ENCODE assay signal across 8 cellular contexts in genomic region chr16:31700530-31701388, GRCh38.
A peak's percentile ranks its signal among the peaks of the same experiment; 100 is the strongest.
DNase-seq lines count a peak whose midpoint lies in the region; ATAC-seq, FAIRE-seq and TF ChIP-seq lines count a peak whose summit lies in the region.

No MANE protein-coding gene starts in this region.

- no peaks in the 10 kb centered on the region for H3K9me3 ChIP-seq in CD4-positive, alpha-beta memory T cell (ENCODE audit: control insufficient read depth in 1 of 2, low read length in 2 of 2)
- H3K9me3 ChIP-seq in ascending aorta (no peaks in the 10 kb centered on the region), iPS-18c (ENCODE audit: control insufficient read depth, insufficient read depth, low read length) (no peaks in the 10 kb centered on the region), small intestine (ENCODE audit: control insufficient read depth, low read depth) (no peaks in the 10 kb centered on the region)

- DNase-seq in CD4-positive, alpha-beta memory T cell = peak; percentile 74 to 86 (median 81)
- DNase-seq in ascending aorta (ENCODE audit: low spot score in 2 of 2) (peak; percentile 44 to 85), small intestine (peak; percentile 92), NCI-H526 treated with DMSO at 0.1 percent for 48 hours (lab: John Stamatoyannopoulos, UW) (no peak)

- peaks cover 10 to 45% of the 10 kb centered on the region in 2 donors for H3K36me3 Mint-ChIP-seq in CD4-positive, alpha-beta memory T cell
- H3K36me3 Mint-ChIP-seq in T-helper 1 cell treated with Interleukin-12 subunit alpha and Interleukin-12 subunit beta and Interleukin-4 antibody, amounts not matched to agents 30 μg/mL and 1 μg/mL, for 36 hours (ENCODE audit: low read depth) = peaks cover 27% of the 10 kb centered on the region

- H3K4me3 ChIP-seq in CD4-positive, alpha-beta memory T cell (ENCODE audit: low read length in 2 of 2) = peak overlapping the region; percentile 61 to 70
- H3K4me3 ChIP-seq in ascending aorta = peak overlapping the region; percentile 79 to 81
- H3K4me3 ChIP-seq in iPS-18c (ENCODE audit: insufficient read depth, low read depth, low read length) = peak overlapping the region; percentile 97
- H3K4me3 ChIP-seq in small intestine (ENCODE audit: low read depth in 1 of 2, low read length in 2 of 2) = peak overlapping the region; percentile 95 to 97

- H3K27me3 ChIP-seq in CD4-positive, alpha-beta memory T cell (ENCODE audit: insufficient read depth, low read length) = no peaks in the 10 kb centered on the region
- H3K27me3 ChIP-seq in ascending aorta = no peaks in the 10 kb centered on the region
- no peaks in the 10 kb centered on the region for H3K27me3 ChIP-seq in small intestine (ENCODE audit: control insufficient read depth in 2 of 2, insufficient read depth in 2 of 2, low read length in 2 of 2)

- intact Hi-C loops in CD4-positive, alpha-beta memory T cell (cut with micrococcal nuclease) = loop anchor here (1.0 to 2.0 kb wide), 2 partner anchors 13 to 168 kb away; a partner anchor contains a TSS
- intact Hi-C loops in ascending aorta (cut with DNase I) = no loop called here

- no peaks in the 10 kb centered on the region for H3K9me3 Mint-ChIP-seq in CD4-positive, alpha-beta memory T cell
- H3K9me3 Mint-ChIP-seq in T-helper 1 cell treated with Interleukin-12 subunit alpha and Interleukin-12 subunit beta and Interleukin-4 antibody, amounts not matched to agents 30 μg/mL and 1 μg/mL, for 36 hours = no peaks in the 10 kb centered on the region

- TF ChIP-seq CTCF in ascending aorta (IDR thresholded peaks at IDR 0.05) = no peak

- H3K36me3 ChIP-seq in CD4-positive, alpha-beta memory T cell (ENCODE audit: insufficient read depth, low read length) = peaks cover 26% of the 10 kb centered on the region
- peaks cover 6 to 14% of the 10 kb centered on the region in 2 donors for H3K36me3 ChIP-seq in ascending aorta
- H3K36me3 ChIP-seq in small intestine (ENCODE audit: control insufficient read depth in 2 of 2, insufficient read depth in 2 of 2, low read length in 2 of 2) = peaks cover 4 to 10% of the 10 kb centered on the region in 2 donors

- H3K27ac Mint-ChIP-seq in CD4-positive, alpha-beta memory T cell = peak overlapping the region; percentile 94 to 99 (median 96)
- peak overlapping the region; percentile 93 for H3K27ac Mint-ChIP-seq in T-helper 1 cell treated with Interleukin-12 subunit alpha and Interleukin-12 subunit beta and Interleukin-4 antibody, amounts not matched to agents 30 μg/mL and 1 μg/mL, for 36 hours

- ATAC-seq in GM19328 (IDR thresholded peaks at IDR 0.05; ENCODE audit: unreplicated experiment) = peak; percentile 33
- ATAC-seq in HG03439 (IDR thresholded peaks at IDR 0.05; ENCODE audit: unreplicated experiment) = peak; percentile 34

- H3K4me1 Mint-ChIP-seq in CD4-positive, alpha-beta memory T cell = peaks cover 25 to 33% (median 30%) of the 10 kb centered on the region in 4 donors
- H3K4me1 Mint-ChIP-seq in T-helper 1 cell treated with Interleukin-12 subunit alpha and Interleukin-12 subunit beta and Interleukin-4 antibody, amounts not matched to agents 30 μg/mL and 1 μg/mL, for 36 hours (ENCODE audit: low read depth) = peaks cover 27% of the 10 kb centered on the region

- FAIRE-seq in small intestine (lab: Jason Lieb, UNC) = no peak

- peaks cover 28% of the 10 kb centered on the region for H3K4me1 ChIP-seq in CD4-positive, alpha-beta memory T cell (ENCODE audit: insufficient read depth, low read length)
- no peaks in the 10 kb centered on the region for H3K4me1 ChIP-seq in ascending aorta
- peaks cover 0 to 6% of the 10 kb centered on the region in 2 donors for H3K4me1 ChIP-seq in small intestine (ENCODE audit: control insufficient read depth in 2 of 2, insufficient read depth in 1 of 2, low read depth in 1 of 2, low read length in 1 of 2)

- peak overlapping the region; percentile 94 for H3K27ac ChIP-seq in CD4-positive, alpha-beta memory T cell (ENCODE audit: low read depth, low read length)
- peak overlapping the region in 1 of 2 donors; percentile 22 for H3K27ac ChIP-seq in ascending aorta
- peak overlapping the region; percentile 80 to 85 for H3K27ac ChIP-seq in small intestine (ENCODE audit: low read depth in 1 of 2, low read length in 1 of 2)

- H3K27me3 Mint-ChIP-seq in CD4-positive, alpha-beta memory T cell = no peaks in the 10 kb centered on the region
- peaks cover 3% of the 10 kb centered on the region for H3K27me3 Mint-ChIP-seq in T-helper 1 cell treated with Interleukin-12 subunit alpha and Interleukin-12 subunit beta and Interleukin-4 antibody, amounts not matched to agents 30 μg/mL and 1 μg/mL, for 36 hours (ENCODE audit: low read depth)

- CTCF ChIA-PET in CD4-positive, alpha-beta memory T cell (lab: Charles Lee; ENCODE audit: partially characterized antibody) = interaction anchor here (1.0 to 4.2 kb wide), 2 partner anchors 10 to 12 kb away, joined by 4 to 15 read pairs; a partner anchor contains a TSS

- H3K4me3 Mint-ChIP-seq in CD4-positive, alpha-beta memory T cell = peak overlapping the region; percentile 88 to 98 (median 92)
- peak overlapping the region; percentile 80 for H3K4me3 Mint-ChIP-seq in T-helper 1 cell treated with Interleukin-12 subunit alpha and Interleukin-12 subunit beta and Interleukin-4 antibody, amounts not matched to agents 30 μg/mL and 1 μg/mL, for 36 hours

- POLR2A ChIA-PET in CD4-positive, alpha-beta memory T cell (lab: Charles Lee; ENCODE audit: partially characterized antibody) = interaction anchor here (1.4 to 6.1 kb wide), 2 partner anchors 12 to 192 kb away, joined by 5 to 68 read pairs; partner anchors contain the start of gene RUSF1

- WGBS in small intestine, 3 donors = 1% methylated on average over 48 to 56 of the region's 56 CpGs
